15 cellular contexts compared by ENCODE assay signal in the genomic region with DNA sequence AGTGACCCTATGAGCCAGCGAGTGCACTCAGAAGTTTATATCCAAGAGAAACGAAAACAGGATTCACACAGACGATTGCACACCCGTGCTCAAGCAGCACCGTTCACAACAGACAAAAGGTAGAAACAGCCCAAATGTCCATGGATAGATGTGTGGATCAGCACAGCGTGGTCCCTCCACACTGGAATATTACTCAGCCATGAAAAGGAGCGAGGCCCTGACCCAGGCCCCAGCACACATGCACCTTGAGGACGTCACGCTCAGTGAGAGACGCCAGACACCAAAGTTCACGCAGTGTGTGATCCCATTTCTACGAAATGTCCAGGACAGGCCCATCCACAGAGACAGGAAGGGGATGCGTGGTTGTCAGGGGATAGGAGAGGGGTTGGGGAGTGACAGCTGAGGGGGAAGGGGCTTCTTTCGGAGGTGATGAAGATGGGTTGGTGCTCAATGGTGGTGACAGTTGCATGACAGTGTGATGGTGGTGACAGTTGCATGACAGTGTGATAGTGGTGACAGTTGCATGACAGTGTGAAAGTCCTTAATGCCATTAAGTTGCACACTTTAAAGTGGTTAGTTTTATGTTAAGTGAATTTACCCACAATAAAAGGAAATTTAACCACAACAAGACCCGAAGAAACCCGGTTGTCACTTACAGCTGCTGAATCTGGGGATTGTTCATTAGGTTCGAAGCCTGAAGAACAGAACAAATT. TPM values are rescaled to one million over a fixed set of nuclear protein-coding genes. Genes with fewer than 3 reads are reported as not detected.
"Had no signal": no experiment of that assay in that cellular context is flagged by ENCODE, and none has a peak within 500 bp of the region (broad histone marks: within the 10 kb centered on the region; RNA-seq: fewer than 3 reads in every experiment).

No MANE protein-coding gene starts in this region.

- H3K36me3 ChIP-seq: uterus had no signal

- H3K4me1 ChIP-seq: ascending aorta, lower lobe of right lung, sigmoid colon, tibial nerve, uterus had no signal

- H3K4me3 ChIP-seq: ascending aorta, coronary artery, lower lobe of right lung, sigmoid colon, tibial nerve, uterus had no signal

- ATAC-seq: lower lobe of right lung; natural killer cell treated with Interleukin-12 subunit alpha and Interleukin-12 subunit beta and Interleukin-15 and Interleukin-18, amount 100 ng/mL, for 72 hours had no signal

- H3K27ac Mint-ChIP-seq: activated naive CD4-positive, alpha-beta T cell treated with anti-CD3 and anti-CD28 coated beads for 36 hours; natural killer cell treated with Interleukin-12 subunit alpha and Interleukin-12 subunit beta and Interleukin-15 and Interleukin-18, amount 100 ng/mL, for 72 hours; T-cell had no signal

- DNase-seq: activated naive CD4-positive, alpha-beta T cell treated with anti-CD3 and anti-CD28 coated beads for 36 hours; erythroblast; head of caudate nucleus; lower lobe of right lung; sigmoid colon; stimulated activated CD4-positive, alpha-beta T cell treated with anti-CD3 and anti-CD28 coated beads, Interleukin-4, amount 100 ng/mL, for 24 hours; stimulated activated naive CD4-positive, alpha-beta T cell; substantia nigra; T-cell; T-helper 9 cell; uterus had no signal

- H3K27me3 ChIP-seq: ascending aorta, sigmoid colon, tibial nerve, uterus had no signal

- H3K9me3 ChIP-seq: ascending aorta, lower lobe of right lung, sigmoid colon, tibial nerve, uterus had no signal

- H3K27me3 Mint-ChIP-seq: natural killer cell treated with Interleukin-12 subunit alpha and Interleukin-12 subunit beta and Interleukin-15 and Interleukin-18, amount 100 ng/mL, for 72 hours; T-cell had no signal

- H3K27ac ChIP-seq: ascending aorta, coronary artery, lower lobe of right lung, sigmoid colon, tibial nerve, uterus had no signal

- H3K9me3 Mint-ChIP-seq: activated naive CD4-positive, alpha-beta T cell treated with anti-CD3 and anti-CD28 coated beads for 36 hours; natural killer cell treated with Interleukin-12 subunit alpha and Interleukin-12 subunit beta and Interleukin-15 and Interleukin-18, amount 100 ng/mL, for 72 hours; T-cell had no signal

- H3K4me3 Mint-ChIP-seq: activated naive CD4-positive, alpha-beta T cell treated with anti-CD3 and anti-CD28 coated beads for 36 hours; natural killer cell treated with Interleukin-12 subunit alpha and Interleukin-12 subunit beta and Interleukin-15 and Interleukin-18, amount 100 ng/mL, for 72 hours; T-cell had no signal

RNA-seq across cellular contexts. Expression of a gene that starts 37.6 kb away (rescaled TPM):
- total RNA-seq: ascending aorta; natural killer cell treated with Interleukin-12 subunit alpha and Interleukin-12 subunit beta and Interleukin-15 and Interleukin-18, amount 100 ng/mL, for 72 hours had no signal
